24 cellular contexts compared by ENCODE assay signal in genomic region chr14:66379116-66379515, GRCh38.
DNase-seq lines count a peak whose midpoint lies in the region; ATAC-seq and TF ChIP-seq lines count a peak whose summit lies in the region.
"Had no signal": no experiment of that assay in that cellular context is flagged by ENCODE, and none has a peak within 500 bp of the region (broad histone marks: within the 10 kb centered on the region; RNA-seq: fewer than 3 reads in every experiment).

No MANE protein-coding gene starts in this region.

- H3K27me3 Mint-ChIP-seq in natural killer cell treated with Interleukin-12 subunit alpha and Interleukin-12 subunit beta and Interleukin-15 and Interleukin-18, amount 100 ng/mL, for 72 hours: peaks cover 2 to 28% of the 10 kb centered on the region in 2 donors
- H3K27me3 Mint-ChIP-seq in natural killer cell (ENCODE audit: low read depth in 2 of 2): peaks cover 2 to 9% of the 10 kb centered on the region in 2 donors

- H3K9me3 Mint-ChIP-seq in natural killer cell treated with Interleukin-12 subunit alpha and Interleukin-12 subunit beta and Interleukin-15 and Interleukin-18, amount 100 ng/mL, for 72 hours: no peaks in the 10 kb centered on the region
- H3K9me3 Mint-ChIP-seq in natural killer cell: no peaks in the 10 kb centered on the region
- H3K9me3 Mint-ChIP-seq: activated naive CD4-positive, alpha-beta T cell treated with anti-CD3 and anti-CD28 coated beads, Interleukin-2, amount 50 U/mL, for 72 hours had no signal

- H3K36me3 Mint-ChIP-seq in natural killer cell treated with Interleukin-12 subunit alpha and Interleukin-12 subunit beta and Interleukin-15 and Interleukin-18, amount 100 ng/mL, for 72 hours: no peaks in the 10 kb centered on the region
- H3K36me3 Mint-ChIP-seq in natural killer cell: no peaks in the 10 kb centered on the region
- H3K36me3 Mint-ChIP-seq: activated naive CD4-positive, alpha-beta T cell treated with anti-CD3 and anti-CD28 coated beads, Interleukin-2, amount 50 U/mL, for 72 hours had no signal

- TF ChIP-seq POLR2A in spleen (IDR thresholded peaks at IDR 0.05): no peak

- no peak overlapping the region for H3K27ac ChIP-seq in spleen
- H3K27ac ChIP-seq: A549, SJCRH30, skin epidermis had no signal

- H3K27ac Mint-ChIP-seq in natural killer cell treated with Interleukin-12 subunit alpha and Interleukin-12 subunit beta and Interleukin-15 and Interleukin-18, amount 100 ng/mL, for 72 hours: no peak overlapping the region
- H3K27ac Mint-ChIP-seq in natural killer cell: no peak overlapping the region
- H3K27ac Mint-ChIP-seq: activated CD8-positive, alpha-beta T cell treated with anti-CD3 and anti-CD28 coated beads, Interleukin-2, amount 10 ng/mL, durations not matched to agents 7 days and 5 days; activated naive CD4-positive, alpha-beta T cell treated with anti-CD3 and anti-CD28 coated beads, Interleukin-2, amount 50 U/mL, for 72 hours; T-helper 17 cell had no signal

- no peaks in the 10 kb centered on the region for H3K27me3 ChIP-seq in spleen (replicated peaks in 1 of 7)
- H3K27me3 ChIP-seq: SJCRH30 had no signal

- DNase-seq in natural killer cell treated with Interleukin-12 subunit alpha and Interleukin-12 subunit beta and Interleukin-15 and Interleukin-18, amount 100 ng/mL, for 72 hours (ENCODE audit: low spot score): no peak
- DNase-seq in natural killer cell (no peak), fibroblast of pulmonary artery (ENCODE audit: low read depth) (peak; percentile 3), mucosa of gallbladder (ENCODE audit: low spot score) (peak; percentile 89), spleen (no peak), NOMO-1 treated with DMSO at 0.1 percent for 48 hours (lab: John Stamatoyannopoulos, UW; ENCODE audit: unreplicated experiment) (no peak)
- DNase-seq: activated CD8-positive, alpha-beta T cell treated with anti-CD3 and anti-CD28 coated beads, Interleukin-2, amount 10 ng/mL, durations not matched to agents 7 days and 5 days; activated T-cell treated with anti-CD3 and anti-CD28 coated beads, Interleukin-2, amount 50 U/mL, for 48 hours; C1 segment of cervical spinal cord; effector CD8-positive, alpha-beta T cell; GF-D8; hippocampal formation; KBM-7; kidney; NCI-H1092; NCI-H2081; SJCRH30; stimulated activated CD4-positive, alpha-beta T cell treated with anti-CD3 and anti-CD28 coated beads, Interleukin-4, amount 100 ng/mL, for 4 hours; T-helper 17 cell had no signal

- peaks cover 0 to 10% (median 0%) of the 10 kb centered on the region in 6 donors for H3K4me1 ChIP-seq in spleen
- H3K4me1 ChIP-seq: A549, SJCRH30 had no signal

- no peaks in the 10 kb centered on the region for H3K36me3 ChIP-seq in spleen
- H3K36me3 ChIP-seq: SJCRH30 had no signal

- intact Hi-C loops in natural killer cell (cut with micrococcal nuclease) (no loop called here), spleen (cut with DNase I; ENCODE audit: low total_unique reads) (no loop called here)

- H3K9me3 ChIP-seq in spleen: no peaks in the 10 kb centered on the region
- H3K9me3 ChIP-seq: A549, SJCRH30 had no signal

- no peak overlapping the region for H3K4me3 Mint-ChIP-seq in natural killer cell treated with Interleukin-12 subunit alpha and Interleukin-12 subunit beta and Interleukin-15 and Interleukin-18, amount 100 ng/mL, for 72 hours
- no peak overlapping the region for H3K4me3 Mint-ChIP-seq in natural killer cell
- H3K4me3 Mint-ChIP-seq: activated CD8-positive, alpha-beta T cell treated with anti-CD3 and anti-CD28 coated beads, Interleukin-2, amount 10 ng/mL, durations not matched to agents 7 days and 5 days; T-helper 17 cell had no signal

- ATAC-seq in natural killer cell treated with Interleukin-12 subunit alpha and Interleukin-12 subunit beta and Interleukin-15 and Interleukin-18, amount 100 ng/mL, for 72 hours: peak; percentile 15 to 27
- no peak for ATAC-seq in natural killer cell
- no peak for ATAC-seq in GM21447 (IDR thresholded peaks at IDR 0.05; ENCODE audit: unreplicated experiment)
- no peak for ATAC-seq in GM18498 (IDR thresholded peaks at IDR 0.05; ENCODE audit: unreplicated experiment)
- ATAC-seq: A549; activated CD8-positive, alpha-beta T cell treated with anti-CD3 and anti-CD28 coated beads, Interleukin-2, amount 10 ng/mL, durations not matched to agents 7 days and 5 days; T-helper 17 cell had no signal

- TF ChIP-seq CTCF in natural killer cell (IDR thresholded peaks at IDR 0.05) (no peak), fibroblast of pulmonary artery (IDR thresholded peaks at IDR 0.05; ENCODE audit: low read length, missing control alignments) (no peak), spleen (IDR thresholded peaks at IDR 0.05 in 8 of 11, conservative IDR thresholded peaks at IDR 0.05 in 3 of 11) (no peak)

- no peaks in the 10 kb centered on the region for H3K4me1 Mint-ChIP-seq in natural killer cell treated with Interleukin-12 subunit alpha and Interleukin-12 subunit beta and Interleukin-15 and Interleukin-18, amount 100 ng/mL, for 72 hours (ENCODE audit: low read depth in 2 of 2)
- no peaks in the 10 kb centered on the region for H3K4me1 Mint-ChIP-seq in natural killer cell

- WGBS in spleen, 5 donors: 91 to 96% (median 95%) methylated on average over 2 of the region's 2 CpGs

- H3K4me3 ChIP-seq in fibroblast of pulmonary artery (replicated peaks; ENCODE audit: low read depth, low read length): no peak overlapping the region
- H3K4me3 ChIP-seq in spleen: no peak overlapping the region
- H3K4me3 ChIP-seq: A549, SJCRH30, skin epidermis had no signal

Comparison
In these comparisons a context has a peak if more than half of its experiments do, and no peak if none do; other contexts are left out.
1. ATAC-seq: peak in natural killer cell treated with Interleukin-12 subunit alpha and Interleukin-12 subunit beta and Interleukin-15 and Interleukin-18, amount 100 ng/mL, for 72 hours (2 of 2); none in natural killer cell (0 of 3), GM21447 (single experiment) and GM18498 (single experiment).
2. DNase-seq: peak in fibroblast of pulmonary artery (single experiment) and mucosa of gallbladder (single experiment); none in natural killer cell treated with Interleukin-12 subunit alpha and Interleukin-12 subunit beta and Interleukin-15 and Interleukin-18, amount 100 ng/mL, for 72 hours (single experiment), natural killer cell (single experiment), spleen (single experiment) and NOMO-1 treated with DMSO at 0.1 percent for 48 hours (single experiment).